Comparison of ENCODE assay signal across 9 cellular contexts in genomic region chr1:31605908-31606427, GRCh38. TPM values are rescaled to one million over a fixed set of nuclear protein-coding genes. Genes with fewer than 3 reads are reported as not detected.
DNase-seq lines count a peak whose midpoint lies in the region; ATAC-seq, FAIRE-seq and TF ChIP-seq lines count a peak whose summit lies in the region.
"Had no signal": no experiment of that assay in that cellular context is flagged by ENCODE, and none has a peak within 500 bp of the region (broad histone marks: within the 10 kb centered on the region; RNA-seq: fewer than 3 reads in every experiment).

No MANE protein-coding gene starts in this region.

- no peaks in the 10 kb centered on the region for H3K9me3 ChIP-seq in sigmoid colon

- CTCF ChIA-PET in Calu3 (lab: Charles Lee): interaction anchor here (1.0 kb wide), 1 partner anchor 12 kb away, joined by 3 read pairs; no protein-coding TSS in a partner anchor

- peak; percentile 26 for DNase-seq in activated T-cell treated with anti-CD3 and anti-CD28 coated beads for 24 hours (ENCODE audit: low read depth)
- no peak for DNase-seq in activated T-cell treated with anti-CD3 and anti-CD28 coated beads for 4 hours
- peak; percentile 26 to 76 for DNase-seq in stimulated activated effector memory CD8-positive, alpha-beta T cell treated with anti-CD3 and anti-CD28 coated beads, Interleukin-12 subunit alpha, Interleukin-12 subunit beta, amount 100 ng/mL, for 72 hours (ENCODE audit: low spot score in 2 of 2)
- no peak for DNase-seq in Calu3
- no peak for DNase-seq in RCC 7860 (ENCODE audit: low spot score)
- DNase-seq in sigmoid colon: no peak

- peak overlapping the region; percentile 80 for H3K27ac Mint-ChIP-seq in activated T-helper 17 cell treated with anti-CD3 and anti-CD28 coated beads, Interleukin-2, amount 50 U/mL, for 72 hours
- no peak overlapping the region for H3K27ac Mint-ChIP-seq in stimulated activated effector memory CD8-positive, alpha-beta T cell treated with anti-CD3 and anti-CD28 coated beads, Interleukin-12 subunit alpha, Interleukin-12 subunit beta, amount 100 ng/mL, for 72 hours
- no peak overlapping the region for H3K27ac Mint-ChIP-seq in Calu3 (ENCODE audit: unreplicated experiment)
- H3K27ac Mint-ChIP-seq: CD4-positive, alpha-beta T cell had no signal

- no peak for TF ChIP-seq EP300 in sigmoid colon (IDR thresholded peaks at IDR 0.05)

- TF ChIP-seq POLR2A in sigmoid colon (IDR thresholded peaks at IDR 0.05): no peak

- ATAC-seq in HG03064 (IDR thresholded peaks at IDR 0.05; ENCODE audit: low read depth, unreplicated experiment): peak; percentile 92
- ATAC-seq in activated T-helper 17 cell treated with anti-CD3 and anti-CD28 coated beads, Interleukin-2, amount 50 U/mL, for 72 hours (replicated peaks): peak; percentile 99
- ATAC-seq in stimulated activated effector memory CD8-positive, alpha-beta T cell treated with anti-CD3 and anti-CD28 coated beads, Interleukin-12 subunit alpha, Interleukin-12 subunit beta, amount 100 ng/mL, for 72 hours: peak; percentile 100

- H3K36me3 ChIP-seq in sigmoid colon: no peaks in the 10 kb centered on the region

- H3K4me1 Mint-ChIP-seq in activated T-helper 17 cell treated with anti-CD3 and anti-CD28 coated beads, Interleukin-2, amount 50 U/mL, for 72 hours: peaks cover 5% of the 10 kb centered on the region
- peaks cover 10% of the 10 kb centered on the region for H3K4me1 Mint-ChIP-seq in stimulated activated effector memory CD8-positive, alpha-beta T cell treated with anti-CD3 and anti-CD28 coated beads, Interleukin-12 subunit alpha, Interleukin-12 subunit beta, amount 100 ng/mL, for 72 hours
- H3K4me1 Mint-ChIP-seq in Calu3 (ENCODE audit: low read depth, unreplicated experiment): no peaks in the 10 kb centered on the region

- intact Hi-C loops in Calu3 (cut with micrococcal nuclease; ENCODE audit: unreplicated experiment) (no loop called here), sigmoid colon (cut with DNase I) (no loop called here)

- BruUV-seq in Calu3 (replicated peaks; lab: Mats Ljungman, UMichigan): no TSS peak

- no peak for TF ChIP-seq CTCF in Calu3 (IDR thresholded peaks at IDR 0.05; ENCODE audit: unreplicated experiment)
- no peak for TF ChIP-seq CTCF in sigmoid colon (IDR thresholded peaks at IDR 0.05)

- H3K9me3 Mint-ChIP-seq in activated T-helper 17 cell treated with anti-CD3 and anti-CD28 coated beads, Interleukin-2, amount 50 U/mL, for 72 hours: no peaks in the 10 kb centered on the region
- no peaks in the 10 kb centered on the region for H3K9me3 Mint-ChIP-seq in stimulated activated effector memory CD8-positive, alpha-beta T cell treated with anti-CD3 and anti-CD28 coated beads, Interleukin-12 subunit alpha, Interleukin-12 subunit beta, amount 100 ng/mL, for 72 hours
- H3K9me3 Mint-ChIP-seq in Calu3 (ENCODE audit: low read depth, unreplicated experiment): no peaks in the 10 kb centered on the region
- H3K9me3 Mint-ChIP-seq: CD4-positive, alpha-beta T cell had no signal

- H3K4me3 ChIP-seq in sigmoid colon: no peak overlapping the region

- no peaks in the 10 kb centered on the region for H3K36me3 Mint-ChIP-seq in activated T-helper 17 cell treated with anti-CD3 and anti-CD28 coated beads, Interleukin-2, amount 50 U/mL, for 72 hours (ENCODE audit: low read depth)
- H3K36me3 Mint-ChIP-seq in stimulated activated effector memory CD8-positive, alpha-beta T cell treated with anti-CD3 and anti-CD28 coated beads, Interleukin-12 subunit alpha, Interleukin-12 subunit beta, amount 100 ng/mL, for 72 hours: no peaks in the 10 kb centered on the region
- no peaks in the 10 kb centered on the region for H3K36me3 Mint-ChIP-seq in Calu3 (ENCODE audit: insufficient read depth, unreplicated experiment)

- no peak overlapping the region for H3K27ac ChIP-seq in sigmoid colon

- H3K4me3 Mint-ChIP-seq in activated T-helper 17 cell treated with anti-CD3 and anti-CD28 coated beads, Interleukin-2, amount 50 U/mL, for 72 hours: peak overlapping the region; percentile 31
- H3K4me3 Mint-ChIP-seq in stimulated activated effector memory CD8-positive, alpha-beta T cell treated with anti-CD3 and anti-CD28 coated beads, Interleukin-12 subunit alpha, Interleukin-12 subunit beta, amount 100 ng/mL, for 72 hours: no peak overlapping the region
- no peak overlapping the region for H3K4me3 Mint-ChIP-seq in Calu3 (ENCODE audit: low read depth, unreplicated experiment)
- H3K4me3 Mint-ChIP-seq: CD4-positive, alpha-beta T cell had no signal

- WGBS in sigmoid colon, 2 donors: 83 to 91% methylated on average over 4 of the region's 4 CpGs

- H3K4me1 ChIP-seq in sigmoid colon: no peaks in the 10 kb centered on the region

- no peaks in the 10 kb centered on the region for H3K27me3 ChIP-seq in sigmoid colon

- peaks cover 7% of the 10 kb centered on the region for H3K27me3 Mint-ChIP-seq in activated T-helper 17 cell treated with anti-CD3 and anti-CD28 coated beads, Interleukin-2, amount 50 U/mL, for 72 hours
- H3K27me3 Mint-ChIP-seq in Calu3 (ENCODE audit: unreplicated experiment): peaks cover 48% of the 10 kb centered on the region

- FAIRE-seq in RCC 7860 (lab: Jason Lieb, UNC): no peak

RNA-seq across cellular contexts. Expression of gene HCRTR1, which starts 11.5 kb away (rescaled TPM):
- not detected for total RNA-seq in activated T-helper 17 cell treated with anti-CD3 and anti-CD28 coated beads, Interleukin-2, amount 50 U/mL, for 72 hours
- total RNA-seq in Calu3 (2022): not detected in 2 replicates
- total RNA-seq in sigmoid colon: not detected
- polyA plus RNA-seq in sigmoid colon: under 1 TPM in 1 of 3 donors, not detected in 2; 0.03 TPM
- total RNA-seq: CD4-positive, alpha-beta T cell had no signal

RNA-seq across cellular contexts. Expression of gene TINAGL1, which starts 29.7 kb away (rescaled TPM):
- total RNA-seq in activated T-helper 17 cell treated with anti-CD3 and anti-CD28 coated beads, Interleukin-2, amount 50 U/mL, for 72 hours: not detected
- total RNA-seq in Calu3 (2022) (388 and 430 TPM in 2 replicates), sigmoid colon (100 to 1,000 TPM in 3 of 4 donors, 10 to 100 TPM in 1; 62.9 to 238 (median 132) TPM)
- 10 to 100 TPM; 21.0 to 87.9 (median 40.9) TPM for polyA plus RNA-seq in sigmoid colon
- total RNA-seq: CD4-positive, alpha-beta T cell had no signal

RNA-seq across cellular contexts. Expression of gene PEF1, which starts 38.7 kb away (rescaled TPM):
- total RNA-seq in activated T-helper 17 cell treated with anti-CD3 and anti-CD28 coated beads, Interleukin-2, amount 50 U/mL, for 72 hours: 10 to 100 TPM; 32.7 to 51.5 TPM
- total RNA-seq in Calu3 (2022) (61.5 and 65.2 TPM in 2 replicates), sigmoid colon (10 to 100 TPM; 52.9 to 87.4 (median 65.7) TPM)
- 10 to 100 TPM; 56.5 to 74.2 (median 66.4) TPM for polyA plus RNA-seq in sigmoid colon

Comparison
In these comparisons a context has a peak if more than half of its experiments do, and no peak if none do; other contexts are left out.
1. DNase-seq: peak in activated T-cell treated with anti-CD3 and anti-CD28 coated beads for 24 hours (single experiment) and stimulated activated effector memory CD8-positive, alpha-beta T cell treated with anti-CD3 and anti-CD28 coated beads, Interleukin-12 subunit alpha, Interleukin-12 subunit beta, amount 100 ng/mL, for 72 hours (2 of 2); none in activated T-cell treated with anti-CD3 and anti-CD28 coated beads for 4 hours (single experiment), Calu3 (single experiment), RCC 7860 (single experiment) and sigmoid colon (single experiment).
2. RNA of gene TINAGL1, which starts 29.7 kb away (total RNA-seq): 388 to 430 TPM in Calu3 and 62.9 to 238 TPM in sigmoid colon; not detected in activated T-helper 17 cell treated with anti-CD3 and anti-CD28 coated beads, Interleukin-2, amount 50 U/mL, for 72 hours; every median in the first group is over 10 times any median in the second.
3. Peak in every context shown above with its lines, with median percentiles within 50 percentile points of each other: ATAC-seq.